In genomic region chr17:61009619-61010018, GRCh38 we compare ENCODE assay signal across 14 cellular contexts.
DNase-seq lines count a peak whose midpoint lies in the region; ATAC-seq, FAIRE-seq and TF ChIP-seq lines count a peak whose summit lies in the region.
"Had no signal": no experiment of that assay in that cellular context is flagged by ENCODE, and none has a peak within 500 bp of the region (broad histone marks: within the 10 kb centered on the region; RNA-seq: fewer than 3 reads in every experiment).

No MANE protein-coding gene starts in this region.

- H3K4me1 ChIP-seq in heart right ventricle = peaks cover 0 to 59% (median 38%) of the 10 kb centered on the region in 9 donors
- H3K4me1 ChIP-seq in Peyer's patch = peaks cover 0 to 5% (median 0%) of the 10 kb centered on the region in 4 donors

- intact Hi-C loops in heart right ventricle (cut with DNase I) (loop anchor here in 4 of 10 donors (5.0 to 10.0 kb wide), 5 partner anchors 118 to 535 kb away; no protein-coding TSS in a partner anchor), cardiac septum (cut with DNase I) (loop anchor here (10.0 kb wide), 2 partner anchors 125 to 245 kb away; no protein-coding TSS in a partner anchor)

- DNase-seq in heart right ventricle (peak in 1 of 2 donors; percentile 34), cardiac septum (ENCODE audit: low spot score) (no peak), NCI-H2171 treated with DMSO at 0.1 percent for 48 hours (lab: John Stamatoyannopoulos, UW) (peak; percentile 54), fibroblast of pulmonary artery (ENCODE audit: low read depth) (peak; percentile 46), urothelium cell line (ENCODE audit: low spot score) (no peak), Peyer's patch (no peak)
- DNase-seq: activated CD4-positive, alpha-beta T cell treated with anti-CD3 and anti-CD28 coated beads for 1 hour; activated T-cell treated with anti-CD3 and anti-CD28 coated beads, Interleukin-2, amount 50 U/mL, for 24 hours; NCI-H748 treated with DMSO at 0.1 percent for 48 hours had no signal

- H3K9me3 ChIP-seq in heart right ventricle (no peaks in the 10 kb centered on the region), Peyer's patch (no peaks in the 10 kb centered on the region)
- H3K9me3 ChIP-seq: neutrophil had no signal

- TF ChIP-seq POLR2A in Peyer's patch (IDR thresholded peaks at IDR 0.05) = no peak

- TF ChIP-seq CTCF in heart right ventricle (IDR thresholded peaks at IDR 0.05) (no peak), fibroblast of pulmonary artery (IDR thresholded peaks at IDR 0.05; ENCODE audit: low read length, missing control alignments) (no peak), Peyer's patch (IDR thresholded peaks at IDR 0.05) (no peak)

- H3K36me3 ChIP-seq in heart right ventricle (no peaks in the 10 kb centered on the region), Peyer's patch (no peaks in the 10 kb centered on the region)
- H3K36me3 ChIP-seq: neutrophil had no signal

- peak overlapping the region in 4 of 10 donors; percentile 39 to 65 (median 54) for H3K27ac ChIP-seq in heart right ventricle
- no peak overlapping the region for H3K27ac ChIP-seq in Peyer's patch
- H3K27ac ChIP-seq: neutrophil had no signal

- H3K4me3 ChIP-seq in heart right ventricle (no peak overlapping the region), fibroblast of pulmonary artery (replicated peaks; ENCODE audit: low read depth, low read length) (no peak overlapping the region), Peyer's patch (no peak overlapping the region)

- H3K27me3 ChIP-seq in heart right ventricle (no peaks in the 10 kb centered on the region), Peyer's patch (no peaks in the 10 kb centered on the region)

- 88 to 90% methylated on average over 1 of the region's 1 CpG for WGBS in heart right ventricle, 2 donors

- ATAC-seq in heart right ventricle (peak in 5 of 8 donors; percentile 25 to 83 (median 64)), HG03378 (IDR thresholded peaks at IDR 0.05; ENCODE audit: unreplicated experiment) (no peak), GM21825 (IDR thresholded peaks at IDR 0.05; ENCODE audit: unreplicated experiment) (no peak)

- peak; percentile 9 for FAIRE-seq in urothelium cell line (lab: Jason Lieb, UNC)
- FAIRE-seq: G401.6, islet of Langerhans had no signal

Comparison
In these comparisons a context has a peak if more than half of its experiments do, and no peak if none do; other contexts are left out.
1. ATAC-seq: peak in heart right ventricle (5 of 8); none in HG03378 (single experiment) and GM21825 (single experiment).
2. DNase-seq: peak in NCI-H2171 treated with DMSO at 0.1 percent for 48 hours (single experiment) and fibroblast of pulmonary artery (single experiment); none in cardiac septum (single experiment), urothelium cell line (single experiment) and Peyer's patch (0 of 3).